Comparison of ENCODE assay signal across 1 cellular context in the genomic region with DNA sequence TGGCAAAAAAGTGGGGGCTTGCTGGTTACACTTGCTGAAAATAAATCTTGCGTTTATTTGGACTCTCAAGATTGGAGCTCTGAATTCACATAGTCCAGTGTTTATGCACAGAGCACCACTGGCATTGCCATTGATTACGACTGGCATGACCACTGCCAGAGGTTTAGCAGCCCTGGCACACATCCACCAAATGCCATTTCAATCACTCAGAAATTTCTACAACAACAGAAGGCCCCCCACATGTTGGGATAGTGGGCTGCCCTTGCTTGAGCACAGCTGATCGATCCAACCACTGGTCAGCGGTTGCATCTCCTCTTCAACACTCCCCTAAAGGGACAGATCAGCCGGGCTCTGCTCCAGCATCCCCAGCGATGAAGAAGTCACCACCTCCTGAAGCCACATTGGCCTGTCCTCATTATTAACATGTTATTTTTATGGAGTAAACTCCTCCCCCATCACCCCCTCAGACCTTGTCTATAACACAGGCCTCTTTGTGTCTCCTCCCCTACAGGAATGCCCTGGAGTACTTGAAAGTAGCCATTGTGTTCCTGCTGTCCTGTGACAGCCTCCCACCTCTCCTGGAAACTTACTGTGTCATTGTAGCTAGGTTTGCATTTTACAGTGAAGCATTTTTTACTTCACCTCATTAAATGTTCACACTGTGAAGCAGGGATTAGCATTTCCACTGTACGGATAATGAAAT.
TF ChIP-seq lines count a peak whose summit lies in the region.

No MANE protein-coding gene starts in this region.

TF ChIP-seq in HepG2, 621 proteins besides CTCF, POLR2A, EP300 and RAD21 (continued from another document):
- TF ChIP-seq BCL6 (CRISPR knock-in tag; IDR thresholded peaks at IDR 0.05) (0 out of 2 replicates have a peak, but pooled peaks have one; percentile 20), SNAPC2 (CRISPR knock-in tag; IDR thresholded peaks at IDR 0.05) (no peak), KAT2B (IDR thresholded peaks at IDR 0.05; ENCODE audit: borderline replicate concordance, low read depth, low read length) (no peak), CREB1 (IDR thresholded peaks at IDR 0.05) (no peak), CREB1 (CRISPR knock-in tag; IDR thresholded peaks at IDR 0.05) (no peak), SMAD1 (CRISPR knock-in tag; IDR thresholded peaks at IDR 0.05; ENCODE audit: borderline replicate concordance, low read depth) (no peak), ZNF615 (CRISPR knock-in tag; IDR thresholded peaks at IDR 0.05; ENCODE audit: borderline replicate concordance) (no peak), NR2F6 (IDR thresholded peaks at IDR 0.05) (no peak), NR2F6 (CRISPR knock-in tag; IDR thresholded peaks at IDR 0.05) (no peak), SOX5 (CRISPR knock-in tag; IDR thresholded peaks at IDR 0.05; ENCODE audit: borderline replicate concordance) (peak; percentile 61; the same call in 1 of the 2 replicates), JDP2 (CRISPR knock-in tag; IDR thresholded peaks at IDR 0.05; ENCODE audit: borderline replicate concordance) (no peak), ZNF335 (CRISPR knock-in tag; IDR thresholded peaks at IDR 0.05) (no peak), IKZF1 (IDR thresholded peaks at IDR 0.05) (no peak), NRL (CRISPR knock-in tag; IDR thresholded peaks at IDR 0.05; ENCODE audit: borderline replicate concordance) (no peak), POLR2G (IDR thresholded peaks at IDR 0.05; ENCODE audit: low read depth, low read length) (no peak; the same call in 1 of the 2 replicates), GATAD2A (CRISPR knock-in tag; IDR thresholded peaks at IDR 0.05) (0 out of 2 replicates have a peak, but pooled peaks have one; percentile 17)
- TF ChIP-seq, protein P1, sequence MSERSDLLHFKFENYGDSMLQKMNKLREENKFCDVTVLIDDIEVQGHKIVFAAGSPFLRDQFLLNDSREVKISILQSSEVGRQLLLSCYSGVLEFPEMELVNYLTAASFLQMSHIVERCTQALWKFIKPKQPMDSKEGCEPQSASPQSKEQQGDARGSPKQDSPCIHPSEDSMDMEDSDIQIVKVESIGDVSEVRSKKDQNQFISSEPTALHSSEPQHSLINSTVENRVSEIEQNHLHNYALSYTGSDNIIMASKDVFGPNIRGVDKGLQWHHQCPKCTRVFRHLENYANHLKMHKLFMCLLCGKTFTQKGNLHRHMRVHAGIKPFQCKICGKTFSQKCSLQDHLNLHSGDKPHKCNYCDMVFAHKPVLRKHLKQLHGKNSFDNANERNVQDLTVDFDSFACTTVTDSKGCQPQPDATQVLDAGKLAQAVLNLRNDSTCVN (CRISPR knock-in tag; IDR thresholded peaks at IDR 0.05; ENCODE audit: borderline replicate concordance), result no peak
- TF ChIP-seq, protein P2, sequence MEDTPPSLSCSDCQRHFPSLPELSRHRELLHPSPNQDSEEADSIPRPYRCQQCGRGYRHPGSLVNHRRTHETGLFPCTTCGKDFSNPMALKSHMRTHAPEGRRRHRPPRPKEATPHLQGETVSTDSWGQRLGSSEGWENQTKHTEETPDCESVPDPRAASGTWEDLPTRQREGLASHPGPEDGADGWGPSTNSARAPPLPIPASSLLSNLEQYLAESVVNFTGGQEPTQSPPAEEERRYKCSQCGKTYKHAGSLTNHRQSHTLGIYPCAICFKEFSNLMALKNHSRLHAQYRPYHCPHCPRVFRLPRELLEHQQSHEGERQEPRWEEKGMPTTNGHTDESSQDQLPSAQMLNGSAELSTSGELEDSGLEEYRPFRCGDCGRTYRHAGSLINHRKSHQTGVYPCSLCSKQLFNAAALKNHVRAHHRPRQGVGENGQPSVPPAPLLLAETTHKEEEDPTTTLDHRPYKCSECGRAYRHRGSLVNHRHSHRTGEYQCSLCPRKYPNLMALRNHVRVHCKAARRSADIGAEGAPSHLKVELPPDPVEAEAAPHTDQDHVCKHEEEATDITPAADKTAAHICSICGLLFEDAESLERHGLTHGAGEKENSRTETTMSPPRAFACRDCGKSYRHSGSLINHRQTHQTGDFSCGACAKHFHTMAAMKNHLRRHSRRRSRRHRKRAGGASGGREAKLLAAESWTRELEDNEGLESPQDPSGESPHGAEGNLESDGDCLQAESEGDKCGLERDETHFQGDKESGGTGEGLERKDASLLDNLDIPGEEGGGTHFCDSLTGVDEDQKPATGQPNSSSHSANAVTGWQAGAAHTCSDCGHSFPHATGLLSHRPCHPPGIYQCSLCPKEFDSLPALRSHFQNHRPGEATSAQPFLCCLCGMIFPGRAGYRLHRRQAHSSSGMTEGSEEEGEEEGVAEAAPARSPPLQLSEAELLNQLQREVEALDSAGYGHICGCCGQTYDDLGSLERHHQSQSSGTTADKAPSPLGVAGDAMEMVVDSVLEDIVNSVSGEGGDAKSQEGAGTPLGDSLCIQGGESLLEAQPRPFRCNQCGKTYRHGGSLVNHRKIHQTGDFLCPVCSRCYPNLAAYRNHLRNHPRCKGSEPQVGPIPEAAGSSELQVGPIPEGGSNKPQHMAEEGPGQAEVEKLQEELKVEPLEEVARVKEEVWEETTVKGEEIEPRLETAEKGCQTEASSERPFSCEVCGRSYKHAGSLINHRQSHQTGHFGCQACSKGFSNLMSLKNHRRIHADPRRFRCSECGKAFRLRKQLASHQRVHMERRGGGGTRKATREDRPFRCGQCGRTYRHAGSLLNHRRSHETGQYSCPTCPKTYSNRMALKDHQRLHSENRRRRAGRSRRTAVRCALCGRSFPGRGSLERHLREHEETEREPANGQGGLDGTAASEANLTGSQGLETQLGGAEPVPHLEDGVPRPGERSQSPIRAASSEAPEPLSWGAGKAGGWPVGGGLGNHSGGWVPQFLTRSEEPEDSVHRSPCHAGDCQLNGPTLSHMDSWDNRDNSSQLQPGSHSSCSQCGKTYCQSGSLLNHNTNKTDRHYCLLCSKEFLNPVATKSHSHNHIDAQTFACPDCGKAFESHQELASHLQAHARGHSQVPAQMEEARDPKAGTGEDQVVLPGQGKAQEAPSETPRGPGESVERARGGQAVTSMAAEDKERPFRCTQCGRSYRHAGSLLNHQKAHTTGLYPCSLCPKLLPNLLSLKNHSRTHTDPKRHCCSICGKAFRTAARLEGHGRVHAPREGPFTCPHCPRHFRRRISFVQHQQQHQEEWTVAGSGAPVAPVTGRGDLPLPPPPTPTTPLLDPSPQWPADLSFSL (CRISPR knock-in tag; IDR thresholded peaks at IDR 0.05), result no peak
- TF ChIP-seq, protein P3, sequence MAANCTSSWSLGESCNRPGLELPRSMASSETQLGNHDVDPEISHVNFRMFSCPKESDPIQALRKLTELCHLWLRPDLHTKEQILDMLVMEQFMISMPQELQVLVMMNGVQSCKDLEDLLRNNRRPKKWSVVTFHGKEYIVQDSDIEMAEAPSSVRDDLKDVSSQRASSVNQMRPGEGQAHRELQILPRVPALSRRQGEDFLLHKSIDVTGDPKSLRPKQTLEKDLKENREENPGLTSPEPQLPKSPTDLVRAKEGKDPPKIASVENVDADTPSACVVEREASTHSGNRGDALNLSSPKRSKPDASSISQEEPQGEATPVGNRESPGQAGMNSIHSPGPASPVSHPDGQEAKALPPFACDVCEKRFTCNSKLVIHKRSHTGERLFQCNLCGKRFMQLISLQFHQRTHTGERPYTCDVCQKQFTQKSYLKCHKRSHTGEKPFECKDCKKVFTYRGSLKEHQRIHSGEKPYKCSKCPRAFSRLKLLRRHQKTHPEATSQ (CRISPR knock-in tag; IDR thresholded peaks at IDR 0.05; ENCODE audit: borderline replicate concordance), result no peak
- TF ChIP-seq, protein P4, sequence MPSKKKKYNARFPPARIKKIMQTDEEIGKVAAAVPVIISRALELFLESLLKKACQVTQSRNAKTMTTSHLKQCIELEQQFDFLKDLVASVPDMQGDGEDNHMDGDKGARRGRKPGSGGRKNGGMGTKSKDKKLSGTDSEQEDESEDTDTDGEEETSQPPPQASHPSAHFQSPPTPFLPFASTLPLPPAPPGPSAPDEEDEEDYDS (CRISPR knock-in tag; IDR thresholded peaks at IDR 0.05), result peak; percentile 42; the same call in 1 of the 2 replicates
